Comparison of ENCODE assay signal across 17 cellular contexts in the genomic region with DNA sequence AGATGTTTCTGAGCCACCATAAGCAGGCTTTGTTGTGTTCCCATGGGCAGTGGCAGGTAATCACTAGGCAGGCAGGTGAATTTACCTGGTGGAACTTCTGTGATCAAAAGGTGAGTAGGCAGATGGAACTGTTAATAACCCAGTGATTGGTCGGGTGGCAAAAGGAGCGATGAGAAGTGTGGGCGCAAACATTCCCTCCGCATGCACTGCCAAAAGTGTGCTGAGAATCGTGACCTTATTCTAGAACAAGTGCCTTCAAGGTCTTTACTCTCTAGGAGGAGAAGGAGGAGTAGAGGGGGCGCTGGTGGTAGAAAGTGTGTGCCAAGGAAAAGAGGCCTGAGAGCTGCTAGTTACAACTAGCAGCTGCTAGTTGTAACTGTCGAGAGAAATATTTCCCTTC.
"Had no signal": no experiment of that assay in that cellular context is flagged by ENCODE, and none has a peak within 500 bp of the region (broad histone marks: within the 10 kb centered on the region; RNA-seq: fewer than 3 reads in every experiment).

No MANE protein-coding gene starts in this region.

- H3K9me3 ChIP-seq: adrenal gland, gastrocnemius medialis, left ventricle myocardium inferior, pancreas had no signal

- DNase-seq: activated CD4-positive, alpha-beta T cell treated with anti-CD3 and anti-CD28 coated beads, Interleukin-2, amount 50 U/mL, for 1 hour; activated gamma-delta T cell treated with Interleukin-2 at 50 U/mL for 16 hours; activated T-cell treated with anti-CD3 and anti-CD28 coated beads, Interleukin-2, amount 50 U/mL, for 48 hours; caudate nucleus; effector memory CD4-positive, alpha-beta T cell; gastrocnemius medialis; left ventricle myocardium inferior; mesendoderm; stimulated activated CD4-positive, alpha-beta T cell treated with anti-CD3 and anti-CD28 coated beads, Interleukin-2, amount 100 ng/mL, for 48 hours; stimulated activated naive CD4-positive, alpha-beta T cell treated with Interleukin-2 at 50 U/mL for 16 hours; T-helper 1 cell had no signal

- H3K9ac ChIP-seq: neural progenitor cell had no signal

- H3K36me3 Mint-ChIP-seq: neural progenitor cell had no signal

- H3K27ac Mint-ChIP-seq: neural progenitor cell, WTC11 had no signal

- H3K4me3 ChIP-seq: adrenal gland, coronary artery, gastrocnemius medialis, left ventricle myocardium inferior, neural progenitor cell had no signal

- H3K27me3 ChIP-seq: adrenal gland, pancreas had no signal

- H3K4me3 Mint-ChIP-seq: neural progenitor cell, WTC11 had no signal

- H3K4me2 ChIP-seq: neural progenitor cell had no signal

- H2AFZ ChIP-seq: neural progenitor cell had no signal

- ATAC-seq: gastrocnemius medialis, WTC11 had no signal

- H3K36me3 ChIP-seq: adrenal gland, gastrocnemius medialis, left ventricle myocardium inferior, neural progenitor cell, pancreas had no signal

- H3K27ac ChIP-seq: coronary artery, epithelial cell of prostate, gastrocnemius medialis, left ventricle myocardium inferior, neural progenitor cell had no signal
